8 cellular contexts compared by ENCODE assay signal in the genomic region with DNA sequence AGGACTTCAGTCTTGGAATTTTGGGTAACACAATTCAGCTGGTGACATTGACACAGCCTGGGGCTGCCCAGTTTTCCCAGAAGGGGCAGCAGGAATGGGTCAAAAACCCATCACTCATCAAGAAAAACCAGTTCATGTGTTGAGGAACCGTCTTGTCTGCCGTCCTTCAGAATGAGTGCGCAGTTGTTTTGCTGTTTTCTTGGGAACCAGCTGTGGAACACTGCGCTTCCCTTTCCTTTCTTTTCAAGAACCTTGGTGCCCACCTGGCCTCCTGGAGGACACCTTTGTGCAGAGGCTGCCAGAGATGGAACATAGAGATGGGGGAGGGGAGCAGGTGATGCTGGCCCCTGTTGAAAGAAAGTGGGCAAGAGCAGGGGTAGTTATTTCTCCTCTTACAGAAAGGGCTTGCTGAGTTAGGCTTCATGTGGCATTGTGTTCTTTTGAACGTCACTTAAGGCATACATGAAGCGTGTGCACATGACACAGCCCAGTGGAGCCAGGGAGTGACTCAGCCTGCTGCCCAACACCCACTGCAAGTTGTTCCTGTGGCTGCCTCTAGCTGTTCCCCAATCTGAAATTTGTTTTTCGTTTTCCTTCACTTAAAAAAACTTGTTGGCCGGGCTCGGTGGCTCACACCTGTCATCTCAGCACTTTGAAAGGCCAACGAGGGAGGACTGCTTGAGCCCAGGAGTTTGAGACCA.
A peak's percentile ranks its signal among the peaks of the same experiment; 100 is the strongest.
DNase-seq lines count a peak whose midpoint lies in the region; ATAC-seq lines count a peak whose summit lies in the region.

No MANE protein-coding gene starts in this region.

- H3K4me1 Mint-ChIP-seq in stimulated activated effector memory CD8-positive, alpha-beta T cell treated with anti-CD3 and anti-CD28 coated beads, Interleukin-12 subunit alpha, Interleukin-12 subunit beta, amount 100 ng/mL, for 72 hours = no peaks in the 10 kb centered on the region

- H3K27ac Mint-ChIP-seq in stimulated activated effector memory CD8-positive, alpha-beta T cell treated with anti-CD3 and anti-CD28 coated beads, Interleukin-12 subunit alpha, Interleukin-12 subunit beta, amount 100 ng/mL, for 72 hours = no peak overlapping the region

- H3K9me3 ChIP-seq in HAP-1 = no peaks in the 10 kb centered on the region

- peak; percentile 28 for DNase-seq in ELF-1 (ENCODE audit: low read depth, low spot score)
- peak; percentile 89 for DNase-seq in HK-2 (ENCODE audit: unreplicated experiment)
- peak; percentile 29 for DNase-seq in T1000 (lab: John Stamatoyannopoulos, UW)
- DNase-seq in left ventricle myocardium superior = peak; percentile 63
- DNase-seq in stimulated activated effector memory CD8-positive, alpha-beta T cell treated with anti-CD3 and anti-CD28 coated beads, Interleukin-12 subunit alpha, Interleukin-12 subunit beta, amount 100 ng/mL, for 72 hours (ENCODE audit: low spot score in 2 of 2) = no peak
- DNase-seq in HAP-1 (ENCODE audit: low spot score in 2 of 2) = no peak
- DNase-seq in DMS79 treated with DMSO at 0.1 percent for 48 hours (lab: John Stamatoyannopoulos, UW) = no peak

- H3K4me3 ChIP-seq in HAP-1 = no peak overlapping the region

- H3K4me1 ChIP-seq in HAP-1 = peaks cover 2% of the 10 kb centered on the region; the same call in 1 of the 2 replicates

- intact Hi-C loops in left ventricle myocardium superior (cut with micrococcal nuclease) = loop anchor here (5.0 kb wide), 1 partner anchor 58 kb away; no protein-coding TSS in a partner anchor

- H3K9me3 Mint-ChIP-seq in stimulated activated effector memory CD8-positive, alpha-beta T cell treated with anti-CD3 and anti-CD28 coated beads, Interleukin-12 subunit alpha, Interleukin-12 subunit beta, amount 100 ng/mL, for 72 hours = no peaks in the 10 kb centered on the region

- ATAC-seq in GM21447 (IDR thresholded peaks at IDR 0.05; ENCODE audit: unreplicated experiment) (peak; percentile 89), left ventricle myocardium superior (peak; percentile 91)
- peak; percentile 55 for ATAC-seq in stimulated activated effector memory CD8-positive, alpha-beta T cell treated with anti-CD3 and anti-CD28 coated beads, Interleukin-12 subunit alpha, Interleukin-12 subunit beta, amount 100 ng/mL, for 72 hours

- H3K4me3 Mint-ChIP-seq in stimulated activated effector memory CD8-positive, alpha-beta T cell treated with anti-CD3 and anti-CD28 coated beads, Interleukin-12 subunit alpha, Interleukin-12 subunit beta, amount 100 ng/mL, for 72 hours = no peak overlapping the region

- in situ Hi-C loops in HAP-1 (cut with MboI; ENCODE audit: low sequenced_read_pairs) = no loop called here

- H3K36me3 Mint-ChIP-seq in stimulated activated effector memory CD8-positive, alpha-beta T cell treated with anti-CD3 and anti-CD28 coated beads, Interleukin-12 subunit alpha, Interleukin-12 subunit beta, amount 100 ng/mL, for 72 hours = no peaks in the 10 kb centered on the region

- H3K36me3 ChIP-seq in HAP-1 (replicated peaks) = no peaks in the 10 kb centered on the region

- no peaks in the 10 kb centered on the region for H3K27me3 ChIP-seq in HAP-1 (ENCODE audit: low read depth)

Comparison
In these comparisons a context has a peak if more than half of its experiments do, and no peak if none do; other contexts are left out.
1. DNase-seq: peak in ELF-1 (single experiment), HK-2 (single experiment), T1000 (single experiment) and left ventricle myocardium superior (single experiment); none in stimulated activated effector memory CD8-positive, alpha-beta T cell treated with anti-CD3 and anti-CD28 coated beads, Interleukin-12 subunit alpha, Interleukin-12 subunit beta, amount 100 ng/mL, for 72 hours (0 of 2), HAP-1 (0 of 2) and DMS79 treated with DMSO at 0.1 percent for 48 hours (single experiment).
2. Peak in every context shown above with its lines, with median percentiles within 50 percentile points of each other: ATAC-seq.